ENCODE assay signal across 1 cellular context in the genomic region with DNA sequence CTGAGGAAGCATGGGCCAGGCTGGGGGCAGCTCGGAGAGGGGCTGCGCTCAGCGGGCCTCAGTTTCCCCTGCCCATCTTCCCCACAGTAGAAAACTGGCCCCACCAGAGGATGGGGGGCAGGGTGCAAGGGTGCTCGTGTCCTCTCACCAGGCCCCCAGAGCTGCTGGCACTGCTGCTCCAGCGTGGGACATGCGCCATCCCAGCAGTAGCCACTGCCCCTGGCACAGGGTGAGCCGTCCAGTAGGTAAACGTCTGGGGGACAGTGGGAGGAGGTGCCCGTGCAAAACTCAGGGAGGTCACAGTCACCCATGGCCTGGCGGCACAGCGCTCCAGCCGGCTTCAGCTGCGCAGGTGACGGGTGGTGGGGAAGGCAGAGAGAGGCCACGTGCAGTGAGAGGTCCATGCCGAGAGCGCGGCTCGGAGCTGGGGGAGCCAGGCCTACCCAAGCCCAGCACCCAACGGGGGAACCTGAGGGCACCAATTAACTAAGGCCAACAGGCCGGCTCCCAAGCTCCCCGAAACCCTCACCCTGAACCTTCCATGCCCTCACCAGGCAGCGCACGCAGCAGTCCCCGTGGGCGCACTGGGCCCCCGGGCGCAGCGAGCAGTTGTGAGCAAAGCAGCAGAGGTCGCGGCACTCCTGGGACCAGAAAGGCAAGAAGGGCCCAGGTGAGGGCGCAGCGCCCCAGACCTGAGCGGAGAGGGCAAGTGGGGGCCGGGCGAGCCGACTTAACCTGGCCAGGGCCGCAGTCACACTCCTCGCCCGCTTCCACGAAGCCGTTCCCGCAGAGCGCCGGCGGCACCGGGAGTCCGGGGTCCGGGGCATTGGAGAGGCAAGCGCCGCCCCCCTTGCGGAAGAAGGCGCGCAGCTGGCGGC.
TF ChIP-seq lines count a peak whose summit lies in the region.

No MANE protein-coding gene starts in this region.

TF ChIP-seq in GM23338, 12 proteins besides CTCF, POLR2A, EP300 and RAD21:
- TF ChIP-seq EZH2phosphoT487 (IDR thresholded peaks at IDR 0.05; ENCODE audit: unreplicated experiment): no peak
- TF ChIP-seq ETS1 (IDR thresholded peaks at IDR 0.05): no peak
- peak; percentile 34 for TF ChIP-seq EZH2 (IDR thresholded peaks at IDR 0.05; ENCODE audit: low read depth, unreplicated experiment)
- no peak for TF ChIP-seq ZNF331 (CRISPR knock-in tag; IDR thresholded peaks at IDR 0.05; ENCODE audit: low read depth)
- TF ChIP-seq NANOG (IDR thresholded peaks at IDR 0.05; ENCODE audit: borderline replicate concordance): no peak
- no peak for TF ChIP-seq POLR2AphosphoS5 (IDR thresholded peaks at IDR 0.05; ENCODE audit: low read depth)
